1 cellular context compared by ENCODE assay signal in genomic region chr15:57865294-57865693, GRCh38.
TF ChIP-seq lines count a peak whose summit lies in the region.

No MANE protein-coding gene starts in this region.

TF ChIP-seq in SK-N-SH treated with all-trans-retinoic acid at 6 μM for 48 hours, 23 proteins besides CTCF, POLR2A, EP300 and RAD21 (continued from another document):
- TF ChIP-seq ZNF8 (CRISPR knock-in tag; IDR thresholded peaks at IDR 0.05) (no peak), GLIS3 (CRISPR knock-in tag; IDR thresholded peaks at IDR 0.05) (no peak), ISL1 (CRISPR knock-in tag; IDR thresholded peaks at IDR 0.05) (no peak), TOX (CRISPR knock-in tag; IDR thresholded peaks at IDR 0.05; ENCODE audit: borderline replicate concordance) (no peak), RARB (CRISPR knock-in tag; IDR thresholded peaks at IDR 0.05) (no peak), ZNF70 (CRISPR knock-in tag; IDR thresholded peaks at IDR 0.05) (no peak)
- TF ChIP-seq, protein P1, sequence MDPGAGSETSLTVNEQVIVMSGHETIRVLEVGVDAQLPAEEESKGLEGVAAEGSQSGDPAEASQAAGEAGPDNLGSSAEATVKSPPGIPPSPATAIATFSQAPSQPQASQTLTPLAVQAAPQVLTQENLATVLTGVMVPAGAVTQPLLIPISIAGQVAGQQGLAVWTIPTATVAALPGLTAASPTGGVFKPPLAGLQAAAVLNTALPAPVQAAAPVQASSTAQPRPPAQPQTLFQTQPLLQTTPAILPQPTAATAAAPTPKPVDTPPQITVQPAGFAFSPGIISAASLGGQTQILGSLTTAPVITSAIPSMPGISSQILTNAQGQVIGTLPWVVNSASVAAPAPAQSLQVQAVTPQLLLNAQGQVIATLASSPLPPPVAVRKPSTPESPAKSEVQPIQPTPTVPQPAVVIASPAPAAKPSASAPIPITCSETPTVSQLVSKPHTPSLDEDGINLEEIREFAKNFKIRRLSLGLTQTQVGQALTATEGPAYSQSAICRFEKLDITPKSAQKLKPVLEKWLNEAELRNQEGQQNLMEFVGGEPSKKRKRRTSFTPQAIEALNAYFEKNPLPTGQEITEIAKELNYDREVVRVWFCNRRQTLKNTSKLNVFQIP (CRISPR knock-in tag; IDR thresholded peaks at IDR 0.05; ENCODE audit: borderline replicate concordance, low read depth), result no peak
